9 cellular contexts compared by ENCODE assay signal in genomic region chr5:160463775-160464465, GRCh38. TPM values are rescaled to one million over a fixed set of nuclear protein-coding genes. Genes with fewer than 3 reads are reported as not detected.
DNase-seq lines count a peak whose midpoint lies in the region; ATAC-seq, FAIRE-seq and TF ChIP-seq lines count a peak whose summit lies in the region.
"Had no signal": no experiment of that assay in that cellular context is flagged by ENCODE, and none has a peak within 500 bp of the region (broad histone marks: within the 10 kb centered on the region; RNA-seq: fewer than 3 reads in every experiment).

No MANE protein-coding gene starts in this region.

- H2BK120ac ChIP-seq in mesenchymal stem cell (ENCODE audit: low read depth, low read length): no peak overlapping the region

- BruUV-seq in Calu3 (replicated peaks; lab: Mats Ljungman, UMichigan): no TSS peak

- no peak for TF ChIP-seq POLR2A in lower leg skin (IDR thresholded peaks at IDR 0.05)
- TF ChIP-seq POLR2A in suprapubic skin (IDR thresholded peaks at IDR 0.05): no peak

- no peak overlapping the region for H2BK12ac ChIP-seq in mesenchymal stem cell (ENCODE audit: low read length in 2 of 2)

- ATAC-seq in HG03175 (IDR thresholded peaks at IDR 0.05; ENCODE audit: unreplicated experiment): no peak

- H2BK15ac ChIP-seq in mesenchymal stem cell (ENCODE audit: low read depth, poor library complexity, severe bottlenecking): no peak overlapping the region

- H2AFZ ChIP-seq in mesenchymal stem cell (ENCODE audit: low read depth, low read length): no peak overlapping the region

- no peak overlapping the region for H2BK5ac ChIP-seq in mesenchymal stem cell (ENCODE audit: low read depth, low read length, poor library complexity, severe bottlenecking)

- FAIRE-seq in HTR-8/SVneo (lab: Jason Lieb, UNC): no peak

- no peak overlapping the region for H3K4me2 ChIP-seq in mesenchymal stem cell (ENCODE audit: low read length, poor library complexity, severe bottlenecking)

- H3K79me1 ChIP-seq in mesenchymal stem cell (replicated peaks; ENCODE audit: low read length, poor library complexity, severe bottlenecking): no peaks in the 10 kb centered on the region

- CTCF ChIA-PET in Calu3 (lab: Charles Lee): interaction anchor here (1.0 to 2.6 kb wide), 3 partner anchors 11 to 25 kb away, joined by 3 to 15 read pairs (median 3); no protein-coding TSS in a partner anchor

- peak overlapping the region; percentile 65 for H3K27ac Mint-ChIP-seq in Calu3 (ENCODE audit: unreplicated experiment)
- H3K27ac Mint-ChIP-seq in activated T-helper 2 cell treated with anti-CD3 and anti-CD28 coated beads, Interferon-gamma antibody, Interleukin-2, Interleukin-4, amounts not matched to agents 10 μg/mL and 5 μg/mL and 100 μg/mL, durations not matched to agents 14 hours and 24 hours and 36 hours: peak overlapping the region; percentile 59

- H3K4ac ChIP-seq in mesenchymal stem cell (ENCODE audit: low read depth in 1 of 2, low read length in 2 of 2): no peak overlapping the region

- H4K91ac ChIP-seq in mesenchymal stem cell (ENCODE audit: low read length): no peak overlapping the region

- H3K4me1 ChIP-seq in mesenchymal stem cell (ENCODE audit: control insufficient read depth, insufficient read depth, low read depth, low read length) (peaks cover 14% of the 10 kb centered on the region), suprapubic skin (peaks cover 22% of the 10 kb centered on the region)

- H3K4me1 Mint-ChIP-seq in Calu3 (ENCODE audit: low read depth, unreplicated experiment): peaks cover 58% of the 10 kb centered on the region
- peaks cover 57% of the 10 kb centered on the region for H3K4me1 Mint-ChIP-seq in activated T-helper 2 cell treated with anti-CD3 and anti-CD28 coated beads, Interferon-gamma antibody, Interleukin-2, Interleukin-4, amounts not matched to agents 10 μg/mL and 5 μg/mL and 100 μg/mL, durations not matched to agents 14 hours and 24 hours and 36 hours (ENCODE audit: low read depth)

- H3K9me3 ChIP-seq in mesenchymal stem cell (ENCODE audit: control insufficient read depth, low read length): no peaks in the 10 kb centered on the region
- no peaks in the 10 kb centered on the region for H3K9me3 ChIP-seq in suprapubic skin

- H3K27me3 Mint-ChIP-seq in Calu3 (ENCODE audit: unreplicated experiment): no peaks in the 10 kb centered on the region
- H3K27me3 Mint-ChIP-seq in activated T-helper 2 cell treated with anti-CD3 and anti-CD28 coated beads, Interferon-gamma antibody, Interleukin-2, Interleukin-4, amounts not matched to agents 10 μg/mL and 5 μg/mL and 100 μg/mL, durations not matched to agents 14 hours and 24 hours and 36 hours (ENCODE audit: low read depth): no peaks in the 10 kb centered on the region

- H3K27me3 ChIP-seq in mesenchymal stem cell (ENCODE audit: control insufficient read depth in 1 of 2, insufficient read depth in 1 of 2, low read length in 2 of 2) (no peaks in the 10 kb centered on the region), suprapubic skin (no peaks in the 10 kb centered on the region)

- no peaks in the 10 kb centered on the region for H3K36me3 ChIP-seq in mesenchymal stem cell (ENCODE audit: control insufficient read depth in 1 of 2, insufficient read depth in 2 of 2, low read depth in 1 of 2, low read length in 2 of 2)
- no peaks in the 10 kb centered on the region for H3K36me3 ChIP-seq in suprapubic skin

- H3K27ac ChIP-seq in mesenchymal stem cell (ENCODE audit: low read length, poor library complexity, severe bottlenecking): peak overlapping the region; percentile 61
- no peak overlapping the region for H3K27ac ChIP-seq in suprapubic skin
- H3K27ac ChIP-seq: VCaP had no signal

- H3K14ac ChIP-seq in mesenchymal stem cell (ENCODE audit: low read length in 2 of 2): no peak overlapping the region

- TF ChIP-seq EP300 in suprapubic skin (IDR thresholded peaks at IDR 0.05): no peak

- no peak overlapping the region for H4K8ac ChIP-seq in mesenchymal stem cell (ENCODE audit: low read length)

- peak overlapping the region; percentile 8 for H2AK5ac ChIP-seq in mesenchymal stem cell (ENCODE audit: low read length, severe bottlenecking)

- intact Hi-C loops in Calu3 (cut with micrococcal nuclease; ENCODE audit: unreplicated experiment): no loop called here
- intact Hi-C loops in activated T-helper 2 cell treated with anti-CD3 and anti-CD28 coated beads, Interferon-gamma antibody, Interleukin-2, Interleukin-4, amounts not matched to agents 10 μg/mL and 5 μg/mL and 100 μg/mL, durations not matched to agents 14 hours and 24 hours and 36 hours (cut with micrococcal nuclease): no loop called here
- intact Hi-C loops in lower leg skin (cut with DNase I; ENCODE audit: low total_unique reads): loop anchor here (10.0 kb wide), 1 partner anchor 1609 kb away; no protein-coding TSS in a partner anchor

- H3K4me3 Mint-ChIP-seq in Calu3 (ENCODE audit: low read depth, unreplicated experiment): peak overlapping the region; percentile 45
- peak overlapping the region; percentile 30 for H3K4me3 Mint-ChIP-seq in activated T-helper 2 cell treated with anti-CD3 and anti-CD28 coated beads, Interferon-gamma antibody, Interleukin-2, Interleukin-4, amounts not matched to agents 10 μg/mL and 5 μg/mL and 100 μg/mL, durations not matched to agents 14 hours and 24 hours and 36 hours (ENCODE audit: low read depth)

- no peaks in the 10 kb centered on the region for H3K9me3 Mint-ChIP-seq in Calu3 (ENCODE audit: low read depth, unreplicated experiment)
- no peaks in the 10 kb centered on the region for H3K9me3 Mint-ChIP-seq in activated T-helper 2 cell treated with anti-CD3 and anti-CD28 coated beads, Interferon-gamma antibody, Interleukin-2, Interleukin-4, amounts not matched to agents 10 μg/mL and 5 μg/mL and 100 μg/mL, durations not matched to agents 14 hours and 24 hours and 36 hours

- no peak overlapping the region for H3K18ac ChIP-seq in mesenchymal stem cell (ENCODE audit: low read depth in 1 of 2, low read length in 2 of 2)

- no peak overlapping the region for H3K9ac ChIP-seq in mesenchymal stem cell (ENCODE audit: low read length)

- H3K36me3 Mint-ChIP-seq in Calu3 (ENCODE audit: insufficient read depth, unreplicated experiment): peaks cover 31% of the 10 kb centered on the region
- H3K36me3 Mint-ChIP-seq in activated T-helper 2 cell treated with anti-CD3 and anti-CD28 coated beads, Interferon-gamma antibody, Interleukin-2, Interleukin-4, amounts not matched to agents 10 μg/mL and 5 μg/mL and 100 μg/mL, durations not matched to agents 14 hours and 24 hours and 36 hours (ENCODE audit: low read depth): peaks cover 8% of the 10 kb centered on the region

- no peak overlapping the region for H3K4me3 ChIP-seq in mesenchymal stem cell (ENCODE audit: insufficient read depth in 1 of 2, low read depth in 1 of 2, low read length in 2 of 2)
- no peak overlapping the region for H3K4me3 ChIP-seq in lower leg skin (ENCODE audit: low read depth, poor library complexity, severe bottlenecking)
- H3K4me3 ChIP-seq in suprapubic skin: no peak overlapping the region

- no peak for TF ChIP-seq CTCF in Calu3 (IDR thresholded peaks at IDR 0.05; ENCODE audit: unreplicated experiment)
- no peak for TF ChIP-seq CTCF in lower leg skin (IDR thresholded peaks at IDR 0.05)
- no peak for TF ChIP-seq CTCF in suprapubic skin (IDR thresholded peaks at IDR 0.05)

- DNase-seq in Calu3 (peak; percentile 33), HTR-8/SVneo (ENCODE audit: insufficient read length, low spot score) (peak; percentile 63), mesenchymal stem cell (peak; percentile 20), amygdala (lab: John Stamatoyannopoulos, UW) (no peak), lower leg skin (ENCODE audit: low spot score in 2 of 2) (no peak), suprapubic skin (ENCODE audit: low spot score in 2 of 2) (no peak)
- DNase-seq in activated T-helper 2 cell treated with anti-CD3 and anti-CD28 coated beads, Interferon-gamma antibody, Interleukin-2, Interleukin-4, amounts not matched to agents 10 μg/mL and 5 μg/mL and 100 μg/mL, durations not matched to agents 14 hours and 24 hours and 36 hours (ENCODE audit: low spot score): no peak

- no peak overlapping the region for H3K23ac ChIP-seq in mesenchymal stem cell (ENCODE audit: low read length in 2 of 2)

- WGBS in mesenchymal stem cell: 75% methylated on average over 7 of the region's 7 CpGs
- WGBS in lower leg skin, 2 donors: 58 to 75% methylated on average over 7 of the region's 7 CpGs
- WGBS in suprapubic skin: 72% methylated on average over 7 of the region's 7 CpGs

RNA-seq across cellular contexts. Expression of gene PTTG1, which starts 42.3 kb away (rescaled TPM):
- total RNA-seq in Calu3 (2022) (144 and 184 TPM in 2 replicates), lower leg skin (10 to 100 TPM; 31.5 to 46.3 (median 43.0) TPM), suprapubic skin (10 to 100 TPM; 31.7 to 98.9 (median 49.9) TPM)
- 142 and 146 TPM in 2 replicates for total RNA-seq in activated T-helper 2 cell treated with anti-CD3 and anti-CD28 coated beads, Interferon-gamma antibody, Interleukin-2, Interleukin-4, amounts not matched to agents 10 μg/mL and 5 μg/mL and 100 μg/mL, durations not matched to agents 14 hours and 24 hours and 36 hours
- 41.6 TPM for polyA plus RNA-seq in mesenchymal stem cell (2013, experiment 1 of 2)
- polyA plus RNA-seq in mesenchymal stem cell (2013, experiment 2 of 2): 39.5 TPM

RNA-seq across cellular contexts. Expression of gene SLU7, which starts 45.0 kb away (rescaled TPM):
- total RNA-seq in Calu3 (2022): 62.8 and 71.2 TPM in 2 replicates
- total RNA-seq in activated T-helper 2 cell treated with anti-CD3 and anti-CD28 coated beads, Interferon-gamma antibody, Interleukin-2, Interleukin-4, amounts not matched to agents 10 μg/mL and 5 μg/mL and 100 μg/mL, durations not matched to agents 14 hours and 24 hours and 36 hours: 41.3 and 44.3 TPM in 2 replicates
- 37.6 TPM for polyA plus RNA-seq in mesenchymal stem cell (2013, experiment 1 of 2)
- polyA plus RNA-seq in mesenchymal stem cell (2013, experiment 2 of 2): 34.1 TPM
- total RNA-seq in lower leg skin: 100 to 1,000 TPM in 1 of 4 donors, 10 to 100 TPM in 3; 65.6 to 125 (median 87.5) TPM
- 100 to 1,000 TPM in 1 of 4 donors, 10 to 100 TPM in 3; 48.1 to 118 (median 83.8) TPM for total RNA-seq in suprapubic skin

Comparison
In these comparisons a context has a peak if more than half of its experiments do, and no peak if none do; other contexts are left out.
1. DNase-seq: peak in Calu3 (single experiment), HTR-8/SVneo (single experiment) and mesenchymal stem cell (single experiment); none in activated T-helper 2 cell treated with anti-CD3 and anti-CD28 coated beads, Interferon-gamma antibody, Interleukin-2, Interleukin-4, amounts not matched to agents 10 μg/mL and 5 μg/mL and 100 μg/mL, durations not matched to agents 14 hours and 24 hours and 36 hours (single experiment), amygdala (0 of 56), lower leg skin (0 of 2) and suprapubic skin (0 of 2).